ENCODE assay signal across 13 cellular contexts in genomic region chr2:10019174-10019971, GRCh38. TPM values are rescaled to one million over a fixed set of nuclear protein-coding genes. Genes with fewer than 3 reads are reported as not detected.
DNase-seq lines count a peak whose midpoint lies in the region; ATAC-seq and TF ChIP-seq lines count a peak whose summit lies in the region.
"Had no signal": no experiment of that assay in that cellular context is flagged by ENCODE, and none has a peak within 500 bp of the region (broad histone marks: within the 10 kb centered on the region; RNA-seq: fewer than 3 reads in every experiment).

No MANE protein-coding gene starts in this region.

- intact Hi-C loops in right lobe of liver (cut with DNase I), result no loop called here

- H3K27me3 ChIP-seq in adipocyte (replicated peaks; ENCODE audit: control insufficient read depth, insufficient read depth, low read length) (peaks cover 14% of the 10 kb centered on the region), right lobe of liver (no peaks in the 10 kb centered on the region)
- no peaks in the 10 kb centered on the region for H3K27me3 ChIP-seq in effector memory CD4-positive, alpha-beta T cell (replicated peaks; ENCODE audit: control insufficient read depth, insufficient read depth, low read length, poor library complexity, severe bottlenecking)
- H3K27me3 ChIP-seq: dorsolateral prefrontal cortex had no signal

- H3K27ac ChIP-seq in right lobe of liver, result peak overlapping the region; percentile 48 to 85 (median 82)
- no peak overlapping the region for H3K27ac ChIP-seq in effector memory CD4-positive, alpha-beta T cell (ENCODE audit: insufficient read depth, low read length, poor library complexity, severe bottlenecking)
- H3K27ac ChIP-seq: dorsolateral prefrontal cortex had no signal

- DNase-seq in AG09309 (ENCODE audit: low read depth) (peak; percentile 17), HuH-7 (ENCODE audit: low spot score) (peak; percentile 43), adipocyte (ENCODE audit: low read depth) (peak; percentile 74), right lobe of liver (peak; percentile 82 to 89 (median 88)), GM20000 (ENCODE audit: low spot score) (no peak)
- no peak for DNase-seq in effector memory CD4-positive, alpha-beta T cell
- DNase-seq: ACHN; activated CD4-positive, alpha-beta memory T cell treated with anti-CD3 and anti-CD28 coated beads for 36 hours; dorsolateral prefrontal cortex; midbrain; NCI-H2227 treated with DMSO at 0.1 percent for 48 hours had no signal

- peak overlapping the region; percentile 19 for H3K9ac ChIP-seq in adipocyte (ENCODE audit: low read length)

- peak; percentile 69 to 80 (median 76) for ATAC-seq in right lobe of liver
- no peak for ATAC-seq in GM21526 (IDR thresholded peaks at IDR 0.05; ENCODE audit: low FRiP score, unreplicated experiment)
- ATAC-seq in HG03521 (IDR thresholded peaks at IDR 0.05; ENCODE audit: unreplicated experiment), result no peak

- WGBS in right lobe of liver (ENCODE audit: insufficient coverage, low coverage, low lambda C conversion rate, missing lambda C conversion rate), result 40% methylated on average over 13 of the region's 21 CpGs

- TF ChIP-seq CTCF in AG09309 (IDR thresholded peaks at IDR 0.05; ENCODE audit: control insufficient read depth, insufficient read depth, low read depth, low read length, missing control alignments) (no peak), right lobe of liver (IDR thresholded peaks at IDR 0.05) (no peak), GM20000 (IDR thresholded peaks at IDR 0.05; ENCODE audit: extremely low read depth, missing control alignments) (no peak)

- peak; percentile 29 for TF ChIP-seq POLR2A in right lobe of liver (IDR thresholded peaks at IDR 0.05)

- H3K36me3 ChIP-seq in adipocyte (ENCODE audit: control insufficient read depth, insufficient read depth, low read length, severe bottlenecking), result no peaks in the 10 kb centered on the region
- H3K36me3 ChIP-seq in right lobe of liver, result no peaks in the 10 kb centered on the region
- no peaks in the 10 kb centered on the region for H3K36me3 ChIP-seq in effector memory CD4-positive, alpha-beta T cell (ENCODE audit: control insufficient read depth, insufficient read depth, low read length)

- peaks cover 3% of the 10 kb centered on the region for H3K9me3 ChIP-seq in adipocyte (ENCODE audit: control insufficient read depth, low read length)
- no peaks in the 10 kb centered on the region for H3K9me3 ChIP-seq in right lobe of liver
- H3K9me3 ChIP-seq in effector memory CD4-positive, alpha-beta T cell (ENCODE audit: control insufficient read depth, low read length), result peaks cover 4% of the 10 kb centered on the region

- H3K4me3 ChIP-seq in AG09309 (ENCODE audit: control insufficient read depth, low read depth, low read length), result no peak overlapping the region
- no peak overlapping the region for H3K4me3 ChIP-seq in adipocyte (ENCODE audit: low read length)
- no peak overlapping the region for H3K4me3 ChIP-seq in right lobe of liver
- no peak overlapping the region for H3K4me3 ChIP-seq in effector memory CD4-positive, alpha-beta T cell (ENCODE audit: insufficient read depth, low read depth, low read length, poor library complexity, severe bottlenecking)
- H3K4me3 ChIP-seq: dorsolateral prefrontal cortex had no signal

- H3K4me1 ChIP-seq in adipocyte (ENCODE audit: control insufficient read depth, insufficient read depth, low read length) (peaks cover 26% of the 10 kb centered on the region), right lobe of liver (peaks cover 0 to 38% (median 18%) of the 10 kb centered on the region in 4 donors)
- H3K4me1 ChIP-seq in effector memory CD4-positive, alpha-beta T cell (ENCODE audit: control insufficient read depth, insufficient read depth, low read length, poor library complexity, severe bottlenecking), result no peaks in the 10 kb centered on the region

RNA-seq across cellular contexts. Expression of gene KLF11, which starts 24.0 kb away (rescaled TPM):
- total RNA-seq in right lobe of liver, result 10 to 100 TPM; 10.9 to 40.1 (median 27.8) TPM

Comparison
In these comparisons a context has a peak if more than half of its experiments do, and no peak if none do; other contexts are left out.
1. DNase-seq: peak in AG09309 (single experiment), HuH-7 (single experiment), adipocyte (single experiment) and right lobe of liver (3 of 3); none in GM20000 (single experiment) and effector memory CD4-positive, alpha-beta T cell (0 of 3).
2. ATAC-seq: peak in right lobe of liver (4 of 4); none in GM21526 (single experiment) and HG03521 (single experiment).